ENCODE assay signal across 8 cellular contexts in the genomic region with DNA sequence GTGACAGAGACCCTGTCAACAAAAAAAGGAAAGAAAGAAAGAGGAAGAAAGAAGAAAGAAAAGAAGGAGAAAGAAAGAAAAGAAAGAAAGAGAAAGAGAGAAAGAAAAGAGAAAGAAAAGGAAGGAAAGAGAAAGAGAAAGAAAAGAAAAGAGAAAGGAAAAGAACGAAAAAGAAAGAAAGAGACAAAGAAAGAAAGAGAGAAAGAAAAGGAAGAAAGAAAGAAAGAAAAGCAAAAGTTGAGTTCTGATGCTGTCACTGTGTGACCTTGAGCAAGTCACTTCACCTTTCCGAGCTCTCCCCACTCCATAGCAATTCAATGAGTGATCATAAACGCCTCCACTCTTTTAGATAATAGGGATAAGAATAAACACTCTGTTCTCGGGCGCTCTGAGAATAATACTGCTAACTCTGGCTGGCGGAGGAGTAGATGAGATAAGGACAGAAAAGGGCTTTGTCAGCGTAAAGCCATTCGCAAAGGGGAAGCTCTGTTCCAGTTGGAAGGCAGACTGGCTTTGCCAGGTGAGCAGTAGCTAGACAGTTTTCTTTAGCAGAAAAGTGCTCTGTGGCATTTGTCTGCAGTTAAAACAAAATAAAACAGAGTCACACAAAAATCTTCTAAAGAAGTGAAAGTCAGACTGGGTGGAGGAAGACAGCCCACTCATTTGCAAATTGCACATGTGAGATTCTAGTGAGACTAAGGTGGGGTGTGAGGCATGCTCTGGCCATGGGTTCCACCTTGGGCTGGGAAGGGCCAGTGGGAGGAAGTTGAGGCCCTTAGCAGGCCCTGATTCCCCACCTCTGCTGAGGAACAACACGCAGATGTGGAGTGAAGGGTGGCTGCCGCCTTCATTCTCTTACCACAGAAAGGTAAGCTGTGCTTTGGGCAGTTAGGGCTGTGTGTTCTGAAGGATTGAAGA. TPM values are rescaled to one million over a fixed set of nuclear protein-coding genes. Genes with fewer than 3 reads are reported as not detected.
A peak's percentile ranks its signal among the peaks of the same experiment; 100 is the strongest.
DNase-seq lines count a peak whose midpoint lies in the region; ATAC-seq and TF ChIP-seq lines count a peak whose summit lies in the region.

No MANE protein-coding gene starts in this region.

- no peaks in the 10 kb centered on the region for H4K20me1 ChIP-seq in fibroblast of lung (ENCODE audit: control insufficient read depth, extremely low read depth, insufficient read depth, low read length)

- no peaks in the 10 kb centered on the region for H3K4me1 ChIP-seq in fibroblast of lung (ENCODE audit: control insufficient read depth, extremely low read depth, insufficient read depth, low read length)

- H3K9me3 Mint-ChIP-seq in activated naive CD4-positive, alpha-beta T cell treated with anti-CD3 and anti-CD28 coated beads, Interleukin-2, amount 50 U/mL, for 24 hours = no peaks in the 10 kb centered on the region
- H3K9me3 Mint-ChIP-seq in stimulated activated effector memory CD8-positive, alpha-beta T cell treated with anti-CD3 and anti-CD28 coated beads, Interleukin-12 subunit alpha, Interleukin-12 subunit beta, amount 100 ng/mL, for 72 hours = no peaks in the 10 kb centered on the region

- H3K36me3 ChIP-seq in fibroblast of lung (ENCODE audit: control insufficient read depth, insufficient read depth, low read length) = no peaks in the 10 kb centered on the region

- no peaks in the 10 kb centered on the region for H3K27me3 Mint-ChIP-seq in activated naive CD4-positive, alpha-beta T cell treated with anti-CD3 and anti-CD28 coated beads, Interleukin-2, amount 50 U/mL, for 24 hours

- H3K79me2 ChIP-seq in fibroblast of lung (ENCODE audit: control insufficient read depth, insufficient read depth, low read length) = no peaks in the 10 kb centered on the region

- no peak for DNase-seq in activated naive CD4-positive, alpha-beta T cell treated with anti-CD3 and anti-CD28 coated beads, Interleukin-2, amount 50 U/mL, for 16 hours
- peak; percentile 37 for DNase-seq in RPMI7951 (ENCODE audit: low read depth)
- DNase-seq in fibroblast of lung (ENCODE audit: low read depth in 2 of 2) = peak in 1 of 2 donors; percentile 88
- no peak for DNase-seq in stimulated activated effector memory CD8-positive, alpha-beta T cell treated with anti-CD3 and anti-CD28 coated beads, Interleukin-12 subunit alpha, Interleukin-12 subunit beta, amount 100 ng/mL, for 72 hours (ENCODE audit: low spot score in 2 of 2)
- DNase-seq in NCI-H2107 treated with DMSO at 0.1 percent for 48 hours (lab: John Stamatoyannopoulos, UW; ENCODE audit: unreplicated experiment) = no peak
- DNase-seq in stimulated activated naive CD4-positive, alpha-beta T cell treated with Interleukin-2 at 50 U/mL for 16 hours (lab: John Stamatoyannopoulos, UW) = no peak
- no peak for DNase-seq in AG08395 (ENCODE audit: low spot score)

- no peak overlapping the region for H3K4me3 ChIP-seq in fibroblast of lung (replicated peaks in 1 of 4; ENCODE audit: control extremely low read depth in 1 of 4, insufficient read depth in 1 of 4, low read depth in 3 of 4, low read length in 4 of 4)

- no peaks in the 10 kb centered on the region for H3K36me3 Mint-ChIP-seq in activated naive CD4-positive, alpha-beta T cell treated with anti-CD3 and anti-CD28 coated beads, Interleukin-2, amount 50 U/mL, for 24 hours
- H3K36me3 Mint-ChIP-seq in stimulated activated effector memory CD8-positive, alpha-beta T cell treated with anti-CD3 and anti-CD28 coated beads, Interleukin-12 subunit alpha, Interleukin-12 subunit beta, amount 100 ng/mL, for 72 hours = no peaks in the 10 kb centered on the region

- peak overlapping the region; percentile 79 for H3K4me3 Mint-ChIP-seq in activated naive CD4-positive, alpha-beta T cell treated with anti-CD3 and anti-CD28 coated beads, Interleukin-2, amount 50 U/mL, for 24 hours
- peak overlapping the region; percentile 60 for H3K4me3 Mint-ChIP-seq in stimulated activated effector memory CD8-positive, alpha-beta T cell treated with anti-CD3 and anti-CD28 coated beads, Interleukin-12 subunit alpha, Interleukin-12 subunit beta, amount 100 ng/mL, for 72 hours

- ATAC-seq in stimulated activated effector memory CD8-positive, alpha-beta T cell treated with anti-CD3 and anti-CD28 coated beads, Interleukin-12 subunit alpha, Interleukin-12 subunit beta, amount 100 ng/mL, for 72 hours = peak; percentile 57

- peak overlapping the region; percentile 79 for H3K27ac Mint-ChIP-seq in activated naive CD4-positive, alpha-beta T cell treated with anti-CD3 and anti-CD28 coated beads, Interleukin-2, amount 50 U/mL, for 24 hours
- H3K27ac Mint-ChIP-seq in stimulated activated effector memory CD8-positive, alpha-beta T cell treated with anti-CD3 and anti-CD28 coated beads, Interleukin-12 subunit alpha, Interleukin-12 subunit beta, amount 100 ng/mL, for 72 hours = peak overlapping the region; percentile 75

- H3K4me2 ChIP-seq in fibroblast of lung (ENCODE audit: extremely low read depth, insufficient read depth, low read length) = peak overlapping the region; percentile 37

- H3K9ac ChIP-seq in fibroblast of lung (ENCODE audit: insufficient read depth, low read length) = no peak overlapping the region

- H3K27ac ChIP-seq in fibroblast of lung (ENCODE audit: insufficient read depth, low read length) = no peak overlapping the region

- H3K27me3 ChIP-seq in fibroblast of lung (ENCODE audit: control insufficient read depth, insufficient read depth, low read length) = no peaks in the 10 kb centered on the region

- no peak overlapping the region for H2AFZ ChIP-seq in fibroblast of lung (ENCODE audit: low read length)

- no peaks in the 10 kb centered on the region for H3K9me3 ChIP-seq in fibroblast of lung (ENCODE audit: control insufficient read depth, insufficient read depth, low read depth, low read length)

- H3K4me1 Mint-ChIP-seq in activated naive CD4-positive, alpha-beta T cell treated with anti-CD3 and anti-CD28 coated beads, Interleukin-2, amount 50 U/mL, for 24 hours = peaks cover 15% of the 10 kb centered on the region
- peaks cover 17% of the 10 kb centered on the region for H3K4me1 Mint-ChIP-seq in stimulated activated effector memory CD8-positive, alpha-beta T cell treated with anti-CD3 and anti-CD28 coated beads, Interleukin-12 subunit alpha, Interleukin-12 subunit beta, amount 100 ng/mL, for 72 hours

- no peak for TF ChIP-seq CTCF in fibroblast of lung (conservative IDR thresholded peaks at IDR 0.05 in 1 of 2, IDR thresholded peaks at IDR 0.05 in 1 of 2; ENCODE audit: low read depth in 1 of 2, low read length in 2 of 2)

RNA-seq across cellular contexts. Expression of a gene that starts 9.6 kb away (rescaled TPM):
- total RNA-seq in RPMI7951 (2014; rRNA removed; shearing (Covaris generic)) = 104 TPM in 2 replicates
- 51.6 and 81.7 TPM in 2 replicates for total RNA-seq in fibroblast of lung
- 47.9 and 105 TPM in 2 replicates for polyA plus RNA-seq in fibroblast of lung
- polyA plus RNA-seq in fibroblast of lung (2012) = 58.4 and 119 TPM in 2 replicates
- polyA minus RNA-seq in fibroblast of lung (ENCODE audit: low replicate concordance) = 157 and 358 TPM in 2 replicates
